Comparison of ENCODE assay signal across 29 cellular contexts in genomic region chr10:9656386-9656785, GRCh38.
"Had no signal": no experiment of that assay in that cellular context is flagged by ENCODE, and none has a peak within 500 bp of the region (broad histone marks: within the 10 kb centered on the region; RNA-seq: fewer than 3 reads in every experiment).

No MANE protein-coding gene starts in this region.

- H3K27me3 ChIP-seq: neural progenitor cell, ovary, right lobe of liver, sigmoid colon, spleen, suprapubic skin, testis, tibial artery, transverse colon, upper lobe of right lung, uterus had no signal

- ATAC-seq: natural killer cell; psoas muscle; right cardiac atrium; right lobe of liver; stimulated activated memory B cell treated with anti-CD40 and anti-IgM and Interleukin-4, amounts not matched to agents 10 μg/mL and 1 μg/mL and 100 μg/mL, for 72 hours; stimulated activated naive CD8-positive, alpha-beta T cell treated with anti-CD3 and anti-CD28 coated beads, Interleukin-15, amount 100 ng/mL, for 72 hours; stimulated activated naive CD8-positive, alpha-beta T cell treated with anti-CD3 and anti-CD28 coated beads, Interleukin-15, Interleukin-2, amounts not matched to agents 100 U/mL and 50 U/mL, for 24 hours; upper lobe of right lung had no signal

- DNase-seq: natural killer cell; occipital lobe; ovary; posterior cingulate gyrus; psoas muscle; right cardiac atrium; right lobe of liver; sigmoid colon; spleen; stimulated activated CD4-positive, alpha-beta T cell treated with anti-CD3 and anti-CD28 coated beads, Interleukin-12 subunit alpha, Interleukin-12 subunit beta, amount 100 ng/mL, for 4 hours; stimulated activated CD4-positive, alpha-beta T cell treated with anti-CD3 and anti-CD28 coated beads, Interleukin-1b, Interleukin-23, amount 100 ng/mL, for 48 hours; stimulated activated CD4-positive, alpha-beta T cell treated with anti-CD3 and anti-CD28 coated beads, Interleukin-4, amount 100 ng/mL, for 1 hour; stimulated activated CD4-positive, alpha-beta T cell treated with anti-CD3 and anti-CD28 coated beads, Interleukin-4, amount 100 ng/mL, for 4 hours; stimulated activated CD8-positive, alpha-beta memory T cell treated with anti-CD3 and anti-CD28 coated beads, Interleukin-4, amount 100 ng/mL, for 48 hours; stimulated activated naive CD4-positive, alpha-beta T cell; stimulated activated naive CD8-positive, alpha-beta T cell treated with anti-CD3 and anti-CD28 coated beads, Interleukin-15, amount 100 ng/mL, for 72 hours; stimulated activated naive CD8-positive, alpha-beta T cell treated with anti-CD3 and anti-CD28 coated beads, Interleukin-15, Interleukin-2, amounts not matched to agents 100 U/mL and 50 U/mL, for 24 hours; substantia nigra; testis; tibial artery; transverse colon; upper lobe of right lung; uterus had no signal

- H3K4me3 ChIP-seq: neural progenitor cell, ovary, psoas muscle, right lobe of liver, sigmoid colon, skin epidermis, smooth muscle cell, spleen, suprapubic skin, testis, tibial artery, transverse colon, upper lobe of right lung, uterus had no signal

- H3K27ac ChIP-seq: neural progenitor cell, ovary, parathyroid adenoma, psoas muscle, right lobe of liver, sigmoid colon, skin epidermis, spleen, suprapubic skin, testis, tibial artery, transverse colon, upper lobe of right lung, uterus had no signal
